ENCODE assay signal across 12 cellular contexts in the genomic region with DNA sequence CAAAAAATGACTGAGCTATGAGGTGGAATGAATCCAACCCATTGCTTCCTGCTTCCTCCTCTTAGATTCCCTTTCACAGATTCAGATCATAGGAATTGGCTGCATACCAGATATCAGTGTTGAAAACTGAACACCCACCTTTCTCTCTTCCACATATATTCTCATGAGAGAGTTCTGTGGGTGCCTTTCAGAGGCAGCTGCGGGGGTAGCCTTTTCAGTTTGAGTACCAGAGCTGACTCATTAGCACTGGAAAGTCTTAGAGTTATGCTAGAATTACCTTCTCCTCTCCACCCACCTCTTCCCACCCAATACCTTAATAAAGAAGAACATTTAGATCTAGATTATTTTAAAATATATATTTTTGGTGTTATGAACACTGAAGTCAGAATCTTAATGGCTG.
"Had no signal": no experiment of that assay in that cellular context is flagged by ENCODE, and none has a peak within 500 bp of the region (broad histone marks: within the 10 kb centered on the region; RNA-seq: fewer than 3 reads in every experiment).

No MANE protein-coding gene starts in this region.

- H3K4me3 ChIP-seq: coronary artery, right atrium auricular region, skin epidermis, stomach had no signal

- DNase-seq: activated CD4-positive, alpha-beta T cell treated with anti-CD3 and anti-CD28 coated beads, Interleukin-2, amount 50 U/mL, for 1 hour; activated CD4-positive, CD25-positive, alpha-beta regulatory T cell; central memory CD4-positive, alpha-beta T cell; effector CD8-positive, alpha-beta T cell; naive B cell; stimulated activated CD4-positive, alpha-beta T cell treated with anti-CD3 and anti-CD28 coated beads, Interleukin-4, amount 100 ng/mL, for 4 hours; stomach had no signal

- H3K27ac ChIP-seq: coronary artery, right atrium auricular region, skin epidermis, stomach had no signal

- H3K9me3 ChIP-seq: right atrium auricular region had no signal

- H3K4me1 ChIP-seq: right atrium auricular region, stomach had no signal

- H3K27me3 ChIP-seq: right atrium auricular region, stomach had no signal

- FAIRE-seq: frontal cortex, urothelium cell line had no signal

- H3K36me3 ChIP-seq: right atrium auricular region, stomach had no signal
